1 cellular context compared by ENCODE assay signal in the genomic region with DNA sequence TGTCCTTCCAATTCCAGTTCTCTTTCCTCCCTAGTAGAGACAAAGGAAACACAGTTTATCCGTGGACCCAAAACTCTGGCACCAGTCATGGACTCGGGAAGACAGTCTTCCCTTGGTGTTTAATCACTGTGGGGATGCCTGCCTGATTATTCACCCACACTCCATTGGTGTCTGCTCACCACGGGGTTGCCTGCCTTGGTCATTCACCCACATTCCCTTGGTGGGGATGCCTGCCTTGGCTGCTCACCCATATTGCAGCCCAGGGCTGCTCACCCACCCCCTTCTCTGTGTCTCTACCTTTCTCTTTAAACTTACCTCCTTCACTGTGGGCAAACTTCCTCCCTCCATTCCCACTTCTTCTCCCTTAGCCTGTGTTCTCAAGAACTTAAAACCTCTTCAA. TPM values are rescaled to one million over a fixed set of nuclear protein-coding genes. Genes with fewer than 3 reads are reported as not detected.
"Had no signal": no experiment of that assay in that cellular context is flagged by ENCODE, and none has a peak within 500 bp of the region (broad histone marks: within the 10 kb centered on the region; RNA-seq: fewer than 3 reads in every experiment).

No MANE protein-coding gene starts in this region.

RNA-seq across cellular contexts. Expression of a gene that starts 46.7 kb away (rescaled TPM):
- total RNA-seq: OCI-LY7 had no signal
